11 cellular contexts compared by ENCODE assay signal in the genomic region with DNA sequence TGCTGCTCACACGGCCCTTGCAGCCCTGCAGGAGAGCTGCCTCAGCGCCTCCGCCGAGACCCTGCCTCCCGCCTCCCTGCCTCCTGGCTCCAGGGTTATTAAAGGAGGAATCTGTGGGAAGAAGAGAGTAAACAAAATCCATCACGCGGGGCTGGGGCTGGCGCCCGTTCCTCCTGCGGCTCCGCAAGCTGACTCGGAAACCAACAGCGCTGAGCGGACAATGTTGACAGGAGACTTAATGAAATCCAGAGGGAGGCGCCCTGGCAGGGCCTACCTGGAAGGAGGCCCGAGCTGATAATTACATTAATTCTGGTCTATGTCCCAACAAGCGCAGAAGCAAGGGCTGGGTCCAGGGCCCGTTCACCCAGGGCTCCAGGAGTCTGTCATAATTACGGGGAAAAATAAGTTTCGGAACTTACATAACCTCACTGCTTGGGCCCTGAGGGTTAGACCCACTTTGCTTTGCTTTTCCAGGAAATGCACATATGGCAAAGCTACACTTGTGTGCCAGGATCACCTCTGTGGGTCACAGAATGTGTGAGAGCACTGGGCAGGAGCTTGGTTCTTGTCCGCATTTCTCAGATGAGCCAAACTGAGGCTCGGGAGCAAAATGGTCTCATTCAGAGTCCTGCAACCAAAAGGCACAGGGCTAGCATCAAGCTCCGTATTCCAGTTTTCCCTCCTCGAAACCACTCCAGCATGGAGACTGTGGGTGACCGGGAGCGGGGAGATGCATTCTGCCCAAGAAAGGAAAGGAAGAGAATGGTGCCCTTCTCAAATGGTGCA. TPM values are rescaled to one million over a fixed set of nuclear protein-coding genes. Genes with fewer than 3 reads are reported as not detected.
DNase-seq lines count a peak whose midpoint lies in the region; ATAC-seq and TF ChIP-seq lines count a peak whose summit lies in the region.
"Had no signal": no experiment of that assay in that cellular context is flagged by ENCODE, and none has a peak within 500 bp of the region (broad histone marks: within the 10 kb centered on the region; RNA-seq: fewer than 3 reads in every experiment).

No MANE protein-coding gene starts in this region.

- H3K9me3 ChIP-seq in esophagus (ENCODE audit: control insufficient read depth in 2 of 2, insufficient read depth in 1 of 2, low read depth in 1 of 2, low read length in 1 of 2) = no peaks in the 10 kb centered on the region
- H3K9me3 ChIP-seq: psoas muscle had no signal

- ATAC-seq in GM19452 (IDR thresholded peaks at IDR 0.05; ENCODE audit: unreplicated experiment) = no peak
- no peak for ATAC-seq in HG02588 (IDR thresholded peaks at IDR 0.05; ENCODE audit: unreplicated experiment)

- H3K36me3 ChIP-seq in BJ (ENCODE audit: control insufficient read depth, insufficient read depth, low read length) (no peaks in the 10 kb centered on the region), esophagus (ENCODE audit: control insufficient read depth in 2 of 2, insufficient read depth in 2 of 2, low read length in 1 of 2) (no peaks in the 10 kb centered on the region)

- H3K27ac ChIP-seq in esophagus (ENCODE audit: low read depth in 2 of 2, low read length in 1 of 2) = peak overlapping the region; percentile 13 to 24
- H3K27ac ChIP-seq: psoas muscle had no signal

- peaks cover 0 to 8% of the 10 kb centered on the region in 2 donors for H3K4me1 ChIP-seq in esophagus (ENCODE audit: control insufficient read depth in 2 of 2, insufficient read depth in 2 of 2, low read length in 1 of 2)
- H3K4me1 ChIP-seq: psoas muscle had no signal

- DNase-seq in BJ (ENCODE audit: low read depth) (peak; percentile 69), NCI-H226 (peak; percentile 72), mucosa of gallbladder (ENCODE audit: low spot score) (peak; percentile 84), NCI-H774 (lab: John Stamatoyannopoulos, UW) (no peak)
- DNase-seq in activated CD4-positive, alpha-beta T cell treated with anti-CD3 and anti-CD28 coated beads, Interleukin-2, amount 10 ng/mL, durations not matched to agents 7 days and 5 days = no peak

- H3K27me3 ChIP-seq in BJ (ENCODE audit: control insufficient read depth, insufficient read depth, low read length) = peaks cover under 1% of the 10 kb centered on the region; the same call in 1 of the 2 replicates
- no peaks in the 10 kb centered on the region for H3K27me3 ChIP-seq in esophagus (ENCODE audit: control insufficient read depth in 1 of 2, insufficient read depth in 2 of 2, low read length in 2 of 2)

- H3K4me1 Mint-ChIP-seq in activated CD4-positive, alpha-beta T cell treated with anti-CD3 and anti-CD28 coated beads, Interleukin-2, amount 10 ng/mL, durations not matched to agents 7 days and 5 days = no peaks in the 10 kb centered on the region
- H3K4me1 Mint-ChIP-seq: activated naive CD4-positive, alpha-beta T cell treated with anti-CD3 and anti-CD28 coated beads, Interleukin-2, amount 50 U/mL, for 24 hours had no signal

- no peaks in the 10 kb centered on the region for H3K9me3 Mint-ChIP-seq in activated CD4-positive, alpha-beta T cell treated with anti-CD3 and anti-CD28 coated beads, Interleukin-2, amount 10 ng/mL, durations not matched to agents 7 days and 5 days
- H3K9me3 Mint-ChIP-seq: activated naive CD4-positive, alpha-beta T cell treated with anti-CD3 and anti-CD28 coated beads, Interleukin-2, amount 50 U/mL, for 24 hours; T-helper 2 cell treated with Interferon-gamma antibody and Interleukin-4, amounts not matched to agents 5 μg/mL and 100 μg/mL, for 36 hours had no signal

- H3K4me3 ChIP-seq in BJ (ENCODE audit: low read depth, low read length) (no peak overlapping the region), esophagus (ENCODE audit: low read depth in 1 of 2, low read length in 2 of 2) (no peak overlapping the region)
- H3K4me3 ChIP-seq: psoas muscle had no signal

- H3K36me3 Mint-ChIP-seq in activated CD4-positive, alpha-beta T cell treated with anti-CD3 and anti-CD28 coated beads, Interleukin-2, amount 10 ng/mL, durations not matched to agents 7 days and 5 days (ENCODE audit: low read depth) = no peaks in the 10 kb centered on the region
- H3K36me3 Mint-ChIP-seq: activated naive CD4-positive, alpha-beta T cell treated with anti-CD3 and anti-CD28 coated beads, Interleukin-2, amount 50 U/mL, for 24 hours had no signal

- TF ChIP-seq CTCF in BJ (IDR thresholded peaks at IDR 0.05; ENCODE audit: insufficient read depth, low read depth, low read length) = no peak

- no peak overlapping the region for H3K27ac Mint-ChIP-seq in activated CD4-positive, alpha-beta T cell treated with anti-CD3 and anti-CD28 coated beads, Interleukin-2, amount 10 ng/mL, durations not matched to agents 7 days and 5 days
- H3K27ac Mint-ChIP-seq: activated naive CD4-positive, alpha-beta T cell treated with anti-CD3 and anti-CD28 coated beads, Interleukin-2, amount 50 U/mL, for 24 hours; T-helper 2 cell treated with Interferon-gamma antibody and Interleukin-4, amounts not matched to agents 5 μg/mL and 100 μg/mL, for 36 hours had no signal

- POLR2A ChIA-PET in BJ (lab: Charles Lee) = no interaction called here
- POLR2A ChIA-PET in activated CD4-positive, alpha-beta T cell treated with anti-CD3 and anti-CD28 coated beads, Interleukin-2, amount 10 ng/mL, durations not matched to agents 7 days and 5 days (lab: Charles Lee) = no interaction called here

- CTCF ChIA-PET in BJ (lab: Yijun Ruan, JAX) = interaction anchor here (0.9 kb wide), 1 partner anchor 70 kb away, joined by 4 read pairs; no protein-coding TSS in a partner anchor
- CTCF ChIA-PET in activated CD4-positive, alpha-beta T cell treated with anti-CD3 and anti-CD28 coated beads, Interleukin-2, amount 10 ng/mL, durations not matched to agents 7 days and 5 days (lab: Charles Lee) = interaction anchor here (0.9 kb wide), 1 partner anchor 20 kb away, joined by 3 read pairs; no protein-coding TSS in a partner anchor

- H3K27me3 Mint-ChIP-seq in activated CD4-positive, alpha-beta T cell treated with anti-CD3 and anti-CD28 coated beads, Interleukin-2, amount 10 ng/mL, durations not matched to agents 7 days and 5 days = no peaks in the 10 kb centered on the region
- H3K27me3 Mint-ChIP-seq: activated naive CD4-positive, alpha-beta T cell treated with anti-CD3 and anti-CD28 coated beads, Interleukin-2, amount 50 U/mL, for 24 hours had no signal

- no peak overlapping the region for H3K4me3 Mint-ChIP-seq in activated CD4-positive, alpha-beta T cell treated with anti-CD3 and anti-CD28 coated beads, Interleukin-2, amount 10 ng/mL, durations not matched to agents 7 days and 5 days
- H3K4me3 Mint-ChIP-seq: activated naive CD4-positive, alpha-beta T cell treated with anti-CD3 and anti-CD28 coated beads, Interleukin-2, amount 50 U/mL, for 24 hours; T-helper 2 cell treated with Interferon-gamma antibody and Interleukin-4, amounts not matched to agents 5 μg/mL and 100 μg/mL, for 36 hours had no signal

- 29 to 42% methylated on average over 26 of the region's 26 CpGs for WGBS in esophagus, 2 donors

RNA-seq across cellular contexts. Expression of a gene that starts 43.8 kb away (rescaled TPM):
- polyA plus RNA-seq in BJ (2011; rRNA removed) = 61.6 and 114 TPM in 2 replicates
- 67.9 and 110 TPM in 2 replicates for polyA minus RNA-seq in BJ (2011; rRNA and poly(A)+ RNA removed)
- polyA plus RNA-seq in esophagus = 1 to 10 TPM; 2.5 to 3.8 TPM
- total RNA-seq in mucosa of gallbladder = 63.2 TPM
- 10 to 100 TPM; 42.0 to 43.1 TPM for total RNA-seq in activated CD4-positive, alpha-beta T cell treated with anti-CD3 and anti-CD28 coated beads, Interleukin-2, amount 10 ng/mL, durations not matched to agents 7 days and 5 days

Comparison
In these comparisons a context has a peak if more than half of its experiments do, and no peak if none do; other contexts are left out.
1. DNase-seq: peak in BJ (single experiment), NCI-H226 (single experiment) and mucosa of gallbladder (single experiment); none in NCI-H774 (single experiment) and activated CD4-positive, alpha-beta T cell treated with anti-CD3 and anti-CD28 coated beads, Interleukin-2, amount 10 ng/mL, durations not matched to agents 7 days and 5 days (single experiment).